ENCODE assay signal across 9 cellular contexts in genomic region chr17:19369846-19370492, GRCh38. TPM values are rescaled to one million over a fixed set of nuclear protein-coding genes. Genes with fewer than 3 reads are reported as not detected.
A peak's percentile ranks its signal among the peaks of the same experiment; 100 is the strongest.
DNase-seq lines count a peak whose midpoint lies in the region; ATAC-seq and TF ChIP-seq lines count a peak whose summit lies in the region.
"Had no signal": no experiment of that assay in that cellular context is flagged by ENCODE, and none has a peak within 500 bp of the region (broad histone marks: within the 10 kb centered on the region; RNA-seq: fewer than 3 reads in every experiment).

No MANE protein-coding gene starts in this region.

- no peak overlapping the region for H3K4me3 ChIP-seq in RWPE2 (ENCODE audit: severe bottlenecking)
- H3K4me3 ChIP-seq in neuronal stem cell (ENCODE audit: low read length in 2 of 2): no peak overlapping the region
- H3K4me3 ChIP-seq: PC-9 had no signal

- no peak overlapping the region for H2BK120ac ChIP-seq in neuronal stem cell (ENCODE audit: low read depth, low read length)

- no peak overlapping the region for H3K14ac ChIP-seq in neuronal stem cell (ENCODE audit: low read length)

- H3K79me1 ChIP-seq in neuronal stem cell (ENCODE audit: low read depth, low read length): no peaks in the 10 kb centered on the region

- H3K27me3 ChIP-seq in RWPE2 (ENCODE audit: insufficient read depth, poor library complexity, severe bottlenecking): no peaks in the 10 kb centered on the region
- H3K27me3 ChIP-seq in neuronal stem cell (ENCODE audit: control insufficient read depth in 3 of 3, insufficient read depth in 3 of 3, low read depth in 1 of 3, low read length in 3 of 3): no peaks in the 10 kb centered on the region

- H3K27ac ChIP-seq in RWPE2 (ENCODE audit: poor library complexity, severe bottlenecking) (no peak overlapping the region), neuronal stem cell (replicated peaks; ENCODE audit: low read length) (no peak overlapping the region)
- H3K27ac ChIP-seq: PC-9 had no signal

- H3K36me3 ChIP-seq in RWPE2 (ENCODE audit: low read depth) (no peaks in the 10 kb centered on the region), neuronal stem cell (replicated peaks in 1 of 2; ENCODE audit: control insufficient read depth in 2 of 2, insufficient read depth in 2 of 2, low read length in 2 of 2) (peaks cover 0 to 4% of the 10 kb centered on the region in 2 donors)

- H3K18ac ChIP-seq in neuronal stem cell (ENCODE audit: low read length): no peak overlapping the region

- WGBS in neuronal stem cell (ENCODE audit: extremely low coverage in 2 of 2, insufficient read length in 2 of 2, insufficient replicate concordance in 1 of 2), 2 donors: no CpG with 5 or more reads among the region's 12 CpGs

- no peak overlapping the region for H2BK15ac ChIP-seq in neuronal stem cell (ENCODE audit: low read length)

- peak overlapping the region; percentile 39 for H3K9ac ChIP-seq in neuronal stem cell (ENCODE audit: low read depth, low read length, poor library complexity)

- H3K4ac ChIP-seq in neuronal stem cell (ENCODE audit: low read length): no peak overlapping the region

- no peak overlapping the region for H4K91ac ChIP-seq in neuronal stem cell (ENCODE audit: low read depth, low read length, poor library complexity)

- no peak overlapping the region for H2AK5ac ChIP-seq in neuronal stem cell (ENCODE audit: low read depth, low read length)

- no peaks in the 10 kb centered on the region for H3K9me3 ChIP-seq in RWPE2 (ENCODE audit: severe bottlenecking)
- no peaks in the 10 kb centered on the region for H3K9me3 ChIP-seq in neuronal stem cell (replicated peaks in 1 of 2; ENCODE audit: control insufficient read depth in 2 of 2, insufficient read depth in 1 of 2, low read depth in 1 of 2, low read length in 2 of 2)

- H3K4me1 ChIP-seq in RWPE2 (ENCODE audit: insufficient read depth, poor library complexity, severe bottlenecking): no peaks in the 10 kb centered on the region
- H3K4me1 ChIP-seq in neuronal stem cell (ENCODE audit: control insufficient read depth in 2 of 2, insufficient read depth in 1 of 2, low read depth in 1 of 2, low read length in 2 of 2): peaks cover 0 to 3% of the 10 kb centered on the region in 2 donors

- no peak overlapping the region for H3K4me2 ChIP-seq in neuronal stem cell (ENCODE audit: insufficient read depth, low read length, poor library complexity, severe bottlenecking)
- H3K4me2 ChIP-seq: PC-9 had no signal

- H4K8ac ChIP-seq in neuronal stem cell (ENCODE audit: low read depth, low read length): no peak overlapping the region

- no peak overlapping the region for H2AFZ ChIP-seq in neuronal stem cell (ENCODE audit: low read length)
- H2AFZ ChIP-seq: PC-9 had no signal

- peak; percentile 23 for DNase-seq in RWPE2 (ENCODE audit: low spot score)
- DNase-seq in central memory CD4-positive, alpha-beta T cell: peak; percentile 66
- DNase-seq in neuronal stem cell (ENCODE audit: low spot score): no peak
- no peak for DNase-seq in OCI-M2 (lab: John Stamatoyannopoulos, UW; ENCODE audit: unreplicated experiment)
- DNase-seq in activated gamma-delta T cell (lab: John Stamatoyannopoulos, UW): no peak
- DNase-seq: NCI-H1048; stimulated activated CD4-positive, alpha-beta T cell treated with anti-CD3 and anti-CD28 coated beads, Interleukin-1b, Interleukin-23, amount 100 ng/mL, for 48 hours had no signal

- no peak overlapping the region for H3K23ac ChIP-seq in neuronal stem cell (ENCODE audit: low read depth, low read length, poor library complexity)

- no peak overlapping the region for H2BK5ac ChIP-seq in neuronal stem cell (ENCODE audit: low read length)

- no peak for TF ChIP-seq CTCF in RWPE2 (IDR thresholded peaks at IDR 0.05; ENCODE audit: poor library complexity, severe bottlenecking)

- no peak for ATAC-seq in RWPE2 (ENCODE audit: low read depth)
- no peak for ATAC-seq in GM19324 (IDR thresholded peaks at IDR 0.05; ENCODE audit: low FRiP score, unreplicated experiment)

- H2BK12ac ChIP-seq in neuronal stem cell (ENCODE audit: low read length): no peak overlapping the region

RNA-seq across cellular contexts. Expression of gene B9D1, which starts 7.4 kb away (rescaled TPM):
- 22.2 TPM for polyA plus RNA-seq in neuronal stem cell (2013, experiment 1 of 2)
- 23.4 TPM for polyA plus RNA-seq in neuronal stem cell (2013, experiment 2 of 2)

RNA-seq across cellular contexts. Expression of gene MAPK7, which starts 8.3 kb away (rescaled TPM):
- 21.1 TPM for polyA plus RNA-seq in neuronal stem cell (2013, experiment 1 of 2)
- polyA plus RNA-seq in neuronal stem cell (2013, experiment 2 of 2): 21.3 TPM

RNA-seq across cellular contexts. Expression of gene MFAP4, which starts 17.0 kb away (rescaled TPM):
- 0.18 TPM for polyA plus RNA-seq in neuronal stem cell (2013, experiment 1 of 2)
- polyA plus RNA-seq in neuronal stem cell (2013, experiment 2 of 2): 0.07 TPM

RNA-seq across cellular contexts. Expression of gene RNF112, which starts 41.1 kb away (rescaled TPM):
- polyA plus RNA-seq in neuronal stem cell (2013, experiment 1 of 2): 1.4 TPM
- polyA plus RNA-seq in neuronal stem cell (2013, experiment 2 of 2): 1.1 TPM

Comparison
In these comparisons a context has a peak if more than half of its experiments do, and no peak if none do; other contexts are left out.
1. DNase-seq: peak in RWPE2 (single experiment) and central memory CD4-positive, alpha-beta T cell (single experiment); none in neuronal stem cell (single experiment), OCI-M2 (single experiment) and activated gamma-delta T cell (single experiment).